Comparison of ENCODE assay signal across 8 cellular contexts in genomic region chr3:189132125-189132744, GRCh38.
DNase-seq lines count a peak whose midpoint lies in the region; ATAC-seq and TF ChIP-seq lines count a peak whose summit lies in the region.

No MANE protein-coding gene starts in this region.

- ATAC-seq in GM18870 (IDR thresholded peaks at IDR 0.05; ENCODE audit: unreplicated experiment) (peak; percentile 96), HG03280 (IDR thresholded peaks at IDR 0.05; ENCODE audit: unreplicated experiment) (peak; percentile 84), memory B cell (ENCODE audit: low read depth) (peak; percentile 45)

- no peak overlapping the region for H3K27ac Mint-ChIP-seq in memory B cell

- no peaks in the 10 kb centered on the region for H3K36me3 Mint-ChIP-seq in memory B cell

- H3K27me3 Mint-ChIP-seq in memory B cell: peaks cover 5% of the 10 kb centered on the region

- peak; percentile 60 for DNase-seq in T-helper 9 cell
- DNase-seq in astrocyte of the spinal cord (ENCODE audit: low read depth, low spot score): peak; percentile 92
- no peak for DNase-seq in memory B cell (ENCODE audit: low spot score in 2 of 2)
- peak; percentile 51 to 56 for DNase-seq in stimulated activated CD8-positive, alpha-beta memory T cell treated with anti-CD3 and anti-CD28 coated beads, Interleukin-7, amount 100 ng/mL, for 1 hour (ENCODE audit: low read depth in 2 of 2)
- DNase-seq in NCI-H2171 (lab: John Stamatoyannopoulos, UW): no peak
- no peak for DNase-seq in DMS 273 treated with DMSO at 0.1 percent for 48 hours (lab: John Stamatoyannopoulos, UW)

- H3K4me3 ChIP-seq in astrocyte of the spinal cord (ENCODE audit: low read depth, low read length): no peak overlapping the region

- peaks cover 8% of the 10 kb centered on the region for H3K4me1 Mint-ChIP-seq in memory B cell

- in situ Hi-C loops in astrocyte of the spinal cord (cut with HindIII; ENCODE audit: low sequenced_read_pairs): loop anchor here (25.0 kb wide), 1 partner anchor 1395 kb away; the partner anchor contains the start of gene BCL6

- H3K9me3 Mint-ChIP-seq in memory B cell: peaks cover 3% of the 10 kb centered on the region

- H3K4me3 Mint-ChIP-seq in memory B cell: peak overlapping the region; percentile 35

- no peak for TF ChIP-seq CTCF in astrocyte of the spinal cord (IDR thresholded peaks at IDR 0.05; ENCODE audit: low read depth, low read length)

Comparison
In these comparisons a context has a peak if more than half of its experiments do, and no peak if none do; other contexts are left out.
1. ATAC-seq: peak in every context shown above with its lines; median percentile 96 in GM18870; 84 in HG03280; 45 in memory B cell.
2. DNase-seq: peak in T-helper 9 cell (single experiment), astrocyte of the spinal cord (single experiment) and stimulated activated CD8-positive, alpha-beta memory T cell treated with anti-CD3 and anti-CD28 coated beads, Interleukin-7, amount 100 ng/mL, for 1 hour (2 of 2); none in memory B cell (0 of 2), NCI-H2171 (single experiment) and DMS 273 treated with DMSO at 0.1 percent for 48 hours (single experiment).